37 cellular contexts compared by ENCODE assay signal in the genomic region with DNA sequence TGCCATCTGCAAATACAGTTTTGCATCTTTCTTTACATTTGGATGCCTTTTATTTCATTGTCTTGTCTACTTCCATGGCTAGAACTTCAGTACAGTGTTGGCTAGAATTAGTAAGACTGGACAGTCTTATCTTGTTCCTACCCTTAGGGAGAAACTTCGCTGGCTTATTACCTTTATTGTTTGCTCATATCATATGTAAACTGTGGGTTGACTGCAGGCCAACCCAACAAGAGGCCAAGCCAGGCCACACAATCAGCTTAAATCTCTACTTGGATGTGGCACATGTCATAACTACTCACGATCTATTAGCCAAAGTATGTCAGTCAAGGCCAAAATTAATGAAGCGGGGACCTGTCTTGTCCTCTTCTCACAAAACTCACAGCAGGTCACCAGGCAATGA.
"Had no signal": no experiment of that assay in that cellular context is flagged by ENCODE, and none has a peak within 500 bp of the region (broad histone marks: within the 10 kb centered on the region; RNA-seq: fewer than 3 reads in every experiment).

No MANE protein-coding gene starts in this region.

- H3K4me3 ChIP-seq: adrenal gland, MG63 had no signal

- H3K27me3 Mint-ChIP-seq: activated B cell treated with CpG ODN at 0.5 μM for 24 hours; activated CD4-positive, alpha-beta memory T cell treated with anti-CD3 and anti-CD28 coated beads for 36 hours; brain; IgD-negative memory B cell had no signal

- DNase-seq: activated B cell treated with CpG ODN at 0.5 μM for 24 hours; activated CD4-positive, alpha-beta memory T cell treated with anti-CD3 and anti-CD28 coated beads for 36 hours; activated CD4-positive, alpha-beta T cell treated with anti-CD3 and anti-CD28 coated beads for 4 hours; activated CD4-positive, alpha-beta T cell treated with anti-CD3 and anti-CD28 coated beads, Interleukin-2, amount 50 U/mL, for 1 hour; activated CD4-positive, CD25-positive, alpha-beta regulatory T cell treated with anti-CD3 and anti-CD28 coated beads, Interleukin-2, amount 50 U/mL, for 72 hours; activated CD8-positive, alpha-beta memory T cell treated with anti-CD3 and anti-CD28 coated beads, Interleukin-2, amount 50 U/mL, for 4 hours; activated gamma-delta T cell treated with Interleukin-2 at 50 U/mL for 16 hours; activated naive CD4-positive, alpha-beta T cell treated with anti-CD3 and anti-CD28 coated beads for 36 hours; activated T-cell treated with anti-CD3 and anti-CD28 coated beads for 4 hours; activated T-cell treated with anti-CD3 and anti-CD28 coated beads, Interleukin-2, amount 50 U/mL, for 4 hours; adrenal gland; Karpas-422; KBM-7; MG63; MV-4-11; NCI-H1092 treated with DMSO at 0.1 percent for 48 hours; NCI-H1417; NCI-H187 treated with DMSO at 0.1 percent for 48 hours; NCI-H2081; NCI-H2171 treated with DMSO at 0.1 percent for 48 hours; NCI-H2227 treated with DMSO at 0.1 percent for 48 hours; NCI-H446; NCI-H510A treated with DMSO at 0.1 percent for 48 hours; NCI-H526 treated with DMSO at 0.1 percent for 48 hours; NCI-H774; SW 1271; T-helper 1 cell; T-helper 2 cell; T-helper 9 cell had no signal

- H3K27me3 ChIP-seq: adrenal gland, MG63 had no signal

- H3K4me1 Mint-ChIP-seq: brain, IgD-negative memory B cell had no signal

- H3K9me3 Mint-ChIP-seq: activated B cell treated with CpG ODN at 0.5 μM for 24 hours; activated CD4-positive, alpha-beta memory T cell treated with anti-CD3 and anti-CD28 coated beads for 36 hours; activated naive CD4-positive, alpha-beta T cell treated with anti-CD3 and anti-CD28 coated beads for 36 hours; activated naive CD4-positive, alpha-beta T cell treated with anti-CD3 and anti-CD28 coated beads, Interleukin-2, amount 50 U/mL, for 72 hours; activated T-cell treated with anti-CD3 and anti-CD28 coated beads, Interleukin-2, amount 50 U/mL, for 4 hours; activated T-helper 1 cell treated with anti-CD3 and anti-CD28 coated beads, Interleukin-12 subunit alpha, Interleukin-12 subunit beta, Interleukin-2, Interleukin-4 antibody, amounts not matched to agents 30 ng/mL and 10 ng/mL and 1 ng/mL, durations not matched to agents 14 hours and 24 hours and 36 hours had no signal

- FAIRE-seq: RCC 7860 had no signal

- ATAC-seq: activated naive CD4-positive, alpha-beta T cell treated with anti-CD3 and anti-CD28 coated beads, Interleukin-2, amount 50 U/mL, for 72 hours; activated T-cell treated with anti-CD3 and anti-CD28 coated beads, Interleukin-2, amount 50 U/mL, for 4 hours; Right ventricle myocardium inferior had no signal

- H3K36me3 Mint-ChIP-seq: activated CD4-positive, alpha-beta memory T cell treated with anti-CD3 and anti-CD28 coated beads for 36 hours; activated naive CD4-positive, alpha-beta T cell treated with anti-CD3 and anti-CD28 coated beads, Interleukin-2, amount 50 U/mL, for 72 hours; brain; IgD-negative memory B cell had no signal

- H3K27ac ChIP-seq: adrenal gland, RWPE1, VCaP had no signal

- H3K27ac Mint-ChIP-seq: activated B cell treated with CpG ODN at 0.5 μM for 24 hours; activated CD4-positive, alpha-beta memory T cell treated with anti-CD3 and anti-CD28 coated beads for 36 hours; activated naive CD4-positive, alpha-beta T cell treated with anti-CD3 and anti-CD28 coated beads for 36 hours; activated naive CD4-positive, alpha-beta T cell treated with anti-CD3 and anti-CD28 coated beads, Interleukin-2, amount 50 U/mL, for 72 hours; activated T-helper 1 cell treated with anti-CD3 and anti-CD28 coated beads, Interleukin-12 subunit alpha, Interleukin-12 subunit beta, Interleukin-2, Interleukin-4 antibody, amounts not matched to agents 30 ng/mL and 10 ng/mL and 1 ng/mL, durations not matched to agents 14 hours and 24 hours and 36 hours; brain; IgD-negative memory B cell had no signal

- H3K4me3 Mint-ChIP-seq: activated B cell treated with CpG ODN at 0.5 μM for 24 hours; activated CD4-positive, alpha-beta memory T cell treated with anti-CD3 and anti-CD28 coated beads for 36 hours; activated naive CD4-positive, alpha-beta T cell treated with anti-CD3 and anti-CD28 coated beads for 36 hours; activated T-cell treated with anti-CD3 and anti-CD28 coated beads, Interleukin-2, amount 50 U/mL, for 4 hours; activated T-helper 1 cell treated with anti-CD3 and anti-CD28 coated beads, Interleukin-12 subunit alpha, Interleukin-12 subunit beta, Interleukin-2, Interleukin-4 antibody, amounts not matched to agents 30 ng/mL and 10 ng/mL and 1 ng/mL, durations not matched to agents 14 hours and 24 hours and 36 hours; brain; IgD-negative memory B cell had no signal

- H3K36me3 ChIP-seq: adrenal gland, MG63 had no signal

- H3K9me3 ChIP-seq: adrenal gland, MG63 had no signal
